In the genomic region with DNA sequence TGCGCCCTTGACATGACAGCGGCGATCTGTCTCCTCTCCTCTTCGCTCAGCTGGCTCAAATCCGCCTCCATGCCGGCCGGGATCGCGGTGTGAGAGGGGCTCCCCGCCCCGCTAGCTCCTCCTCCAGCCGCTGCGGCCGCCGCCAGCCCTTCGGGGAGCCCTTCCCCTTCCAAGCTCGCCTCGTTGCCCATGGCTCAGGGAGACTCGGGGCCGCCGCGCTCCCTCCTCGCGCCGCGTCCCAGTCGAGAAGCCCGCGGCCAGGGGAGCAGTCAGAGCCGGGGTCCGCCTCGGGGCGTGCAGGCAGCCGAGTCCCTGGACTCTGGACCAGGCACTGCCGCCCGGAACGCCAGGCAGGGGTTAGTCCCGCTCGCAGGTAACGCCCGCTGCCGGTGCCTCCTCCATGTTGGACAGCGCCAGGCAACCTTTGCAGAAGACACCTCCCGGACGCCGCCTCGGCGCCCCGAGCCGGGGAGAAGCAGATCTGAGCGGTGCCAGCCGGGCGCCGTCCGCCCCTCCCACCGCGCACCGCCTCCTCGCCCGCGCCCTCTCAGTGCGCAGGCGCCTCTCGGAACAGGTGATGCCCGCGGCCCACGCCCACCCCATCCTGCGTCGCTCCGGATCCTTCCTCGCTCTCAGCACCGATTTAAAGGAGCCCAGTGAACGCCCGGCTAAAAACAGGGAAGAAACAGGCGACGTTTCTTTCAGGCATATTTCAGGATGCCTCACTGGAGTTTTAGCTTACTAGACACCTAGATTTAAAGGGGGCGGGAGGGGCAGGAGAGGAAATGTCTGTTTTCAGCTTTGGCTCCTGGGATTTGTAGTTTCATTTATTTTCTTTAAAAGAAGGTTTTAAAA, we compare ENCODE assay signal across 8 cellular contexts. TPM values are rescaled to one million over a fixed set of nuclear protein-coding genes. Genes with fewer than 3 reads are reported as not detected.
A peak's percentile ranks its signal among the peaks of the same experiment; 100 is the strongest.
DNase-seq lines count a peak whose midpoint lies in the region; ATAC-seq and TF ChIP-seq lines count a peak whose summit lies in the region.

A gene with protein sequence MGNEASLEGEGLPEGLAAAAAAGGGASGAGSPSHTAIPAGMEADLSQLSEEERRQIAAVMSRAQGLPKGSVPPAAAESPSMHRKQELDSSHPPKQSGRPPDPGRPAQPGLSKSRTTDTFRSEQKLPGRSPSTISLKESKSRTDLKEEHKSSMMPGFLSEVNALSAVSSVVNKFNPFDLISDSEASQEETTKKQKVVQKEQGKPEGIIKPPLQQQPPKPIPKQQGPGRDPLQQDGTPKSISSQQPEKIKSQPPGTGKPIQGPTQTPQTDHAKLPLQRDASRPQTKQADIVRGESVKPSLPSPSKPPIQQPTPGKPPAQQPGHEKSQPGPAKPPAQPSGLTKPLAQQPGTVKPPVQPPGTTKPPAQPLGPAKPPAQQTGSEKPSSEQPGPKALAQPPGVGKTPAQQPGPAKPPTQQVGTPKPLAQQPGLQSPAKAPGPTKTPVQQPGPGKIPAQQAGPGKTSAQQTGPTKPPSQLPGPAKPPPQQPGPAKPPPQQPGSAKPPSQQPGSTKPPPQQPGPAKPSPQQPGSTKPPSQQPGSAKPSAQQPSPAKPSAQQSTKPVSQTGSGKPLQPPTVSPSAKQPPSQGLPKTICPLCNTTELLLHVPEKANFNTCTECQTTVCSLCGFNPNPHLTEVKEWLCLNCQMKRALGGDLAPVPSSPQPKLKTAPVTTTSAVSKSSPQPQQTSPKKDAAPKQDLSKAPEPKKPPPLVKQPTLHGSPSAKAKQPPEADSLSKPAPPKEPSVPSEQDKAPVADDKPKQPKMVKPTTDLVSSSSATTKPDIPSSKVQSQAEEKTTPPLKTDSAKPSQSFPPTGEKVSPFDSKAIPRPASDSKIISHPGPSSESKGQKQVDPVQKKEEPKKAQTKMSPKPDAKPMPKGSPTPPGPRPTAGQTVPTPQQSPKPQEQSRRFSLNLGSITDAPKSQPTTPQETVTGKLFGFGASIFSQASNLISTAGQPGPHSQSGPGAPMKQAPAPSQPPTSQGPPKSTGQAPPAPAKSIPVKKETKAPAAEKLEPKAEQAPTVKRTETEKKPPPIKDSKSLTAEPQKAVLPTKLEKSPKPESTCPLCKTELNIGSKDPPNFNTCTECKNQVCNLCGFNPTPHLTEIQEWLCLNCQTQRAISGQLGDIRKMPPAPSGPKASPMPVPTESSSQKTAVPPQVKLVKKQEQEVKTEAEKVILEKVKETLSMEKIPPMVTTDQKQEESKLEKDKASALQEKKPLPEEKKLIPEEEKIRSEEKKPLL (N-terminal part only) (minus strand): TSS at position 483 of the 855 bp plus-strand sequence. CDS start 292 bp downstream, at position 191.

- H3K9me3 Mint-ChIP-seq in activated CD8-positive, alpha-beta memory T cell treated with anti-CD3 and anti-CD28 coated beads, Interleukin-2, amount 10 ng/mL, durations not matched to agents 7 days and 5 days (ENCODE audit: low read depth): peaks cover 1% of the 10 kb centered on the region

- CTCF ChIA-PET in activated CD8-positive, alpha-beta memory T cell treated with anti-CD3 and anti-CD28 coated beads, Interleukin-2, amount 10 ng/mL, durations not matched to agents 7 days and 5 days (lab: Charles Lee): no interaction called here

- H3K9ac ChIP-seq in mucosa of stomach (ENCODE audit: low read length): peak within 1 kb of the TSS; percentile 66

- no peaks in the 10 kb centered on the region for H3K36me3 Mint-ChIP-seq in activated CD8-positive, alpha-beta memory T cell treated with anti-CD3 and anti-CD28 coated beads, Interleukin-2, amount 10 ng/mL, durations not matched to agents 7 days and 5 days

- 0 out of 2 replicates have a peak, but pooled peaks cover 3% of the 10 kb centered on the region for H3K36me3 ChIP-seq in BE2C
- H3K36me3 ChIP-seq in mucosa of stomach (ENCODE audit: control insufficient read depth, insufficient read depth, low read length): no peaks in the 10 kb centered on the region

- DNase-seq in BE2C (peak; percentile 93), NCI-H69 (lab: John Stamatoyannopoulos, UW) (peak; percentile 99)
- peak; percentile 54 for DNase-seq in activated CD8-positive, alpha-beta memory T cell treated with anti-CD3 and anti-CD28 coated beads, Interleukin-2, amount 10 ng/mL, durations not matched to agents 7 days and 5 days
- DNase-seq in stimulated activated naive CD4-positive, alpha-beta T cell treated with Interleukin-2 at 50 U/mL for 16 hours (lab: John Stamatoyannopoulos, UW): peak; percentile 19

- peaks cover 3% of the 10 kb centered on the region for H3K4me1 Mint-ChIP-seq in activated CD8-positive, alpha-beta memory T cell treated with anti-CD3 and anti-CD28 coated beads, Interleukin-2, amount 10 ng/mL, durations not matched to agents 7 days and 5 days

- H3K9me3 ChIP-seq in BE2C (no peaks in the 10 kb centered on the region), mucosa of stomach (ENCODE audit: control insufficient read depth, low read length) (no peaks in the 10 kb centered on the region)

- H3K4me1 ChIP-seq in BE2C (no peaks in the 10 kb centered on the region; the same call in 1 of the 2 replicates), mucosa of stomach (ENCODE audit: control insufficient read depth, insufficient read depth, low read length) (no peaks in the 10 kb centered on the region)

- H3K4me3 ChIP-seq in BE2C (ENCODE audit: low read depth, low read length) (peak within 1 kb of the TSS; percentile 93), mucosa of stomach (ENCODE audit: low read length) (peak within 1 kb of the TSS; percentile 43)

- H3K27me3 ChIP-seq in BE2C (no peaks in the 10 kb centered on the region), mucosa of stomach (ENCODE audit: control insufficient read depth, insufficient read depth, low read length) (no peaks in the 10 kb centered on the region)

- ATAC-seq in GM19397 (IDR thresholded peaks at IDR 0.05; ENCODE audit: unreplicated experiment) (peak; percentile 96), HG03520 (IDR thresholded peaks at IDR 0.05; ENCODE audit: unreplicated experiment) (peak; percentile 94), esophagus mucosa (peak; percentile 100)
- ATAC-seq in activated CD8-positive, alpha-beta memory T cell treated with anti-CD3 and anti-CD28 coated beads, Interleukin-2, amount 10 ng/mL, durations not matched to agents 7 days and 5 days: peak; percentile 93

- no peak for TF ChIP-seq CTCF in BE2C (IDR thresholded peaks at IDR 0.05; ENCODE audit: low read depth, low read length)

- no peak within 1 kb of the TSS for H3K27ac Mint-ChIP-seq in activated CD8-positive, alpha-beta memory T cell treated with anti-CD3 and anti-CD28 coated beads, Interleukin-2, amount 10 ng/mL, durations not matched to agents 7 days and 5 days

- peaks cover 9% of the 10 kb centered on the region for H3K27me3 Mint-ChIP-seq in activated CD8-positive, alpha-beta memory T cell treated with anti-CD3 and anti-CD28 coated beads, Interleukin-2, amount 10 ng/mL, durations not matched to agents 7 days and 5 days

- H3K4me3 Mint-ChIP-seq in activated CD8-positive, alpha-beta memory T cell treated with anti-CD3 and anti-CD28 coated beads, Interleukin-2, amount 10 ng/mL, durations not matched to agents 7 days and 5 days: no peak within 1 kb of the TSS

RNA-seq across cellular contexts. Expression of the gene that starts here (rescaled TPM):
- polyA plus RNA-seq in BE2C (2012; ENCODE audit: insufficient read depth, insufficient read length, low read depth): 32.2 TPM
- not detected for total RNA-seq in activated CD8-positive, alpha-beta memory T cell treated with anti-CD3 and anti-CD28 coated beads, Interleukin-2, amount 10 ng/mL, durations not matched to agents 7 days and 5 days
- 4.4 TPM for total RNA-seq in esophagus mucosa

Comparison
In these comparisons a context has a peak if more than half of its experiments do, and no peak if none do; other contexts are left out.
1. Peak in every context shown above with its lines: DNase-seq, ATAC-seq and H3K4me3 ChIP-seq.
2. Peak in DNase-seq and ATAC-seq in activated CD8-positive, alpha-beta memory T cell treated with anti-CD3 and anti-CD28 coated beads, Interleukin-2, amount 10 ng/mL, durations not matched to agents 7 days and 5 days; RNA of the gene not detected or under 1 TPM.
3. DNase-seq: peak in every context shown above with its lines; median percentile 99 in NCI-H69; 93 in BE2C; 54 in activated CD8-positive, alpha-beta memory T cell treated with anti-CD3 and anti-CD28 coated beads, Interleukin-2, amount 10 ng/mL, durations not matched to agents 7 days and 5 days; 19 in stimulated activated naive CD4-positive, alpha-beta T cell treated with Interleukin-2 at 50 U/mL for 16 hours.